1 cellular context compared by ENCODE assay signal in genomic region chr18:57982372-57983021, GRCh38.
TF ChIP-seq lines count a peak whose summit lies in the region.

No MANE protein-coding gene starts in this region.

TF ChIP-seq in K562, 482 proteins besides CTCF, POLR2A, EP300 and RAD21 (continued from another document):
- TF ChIP-seq, protein P1, sequence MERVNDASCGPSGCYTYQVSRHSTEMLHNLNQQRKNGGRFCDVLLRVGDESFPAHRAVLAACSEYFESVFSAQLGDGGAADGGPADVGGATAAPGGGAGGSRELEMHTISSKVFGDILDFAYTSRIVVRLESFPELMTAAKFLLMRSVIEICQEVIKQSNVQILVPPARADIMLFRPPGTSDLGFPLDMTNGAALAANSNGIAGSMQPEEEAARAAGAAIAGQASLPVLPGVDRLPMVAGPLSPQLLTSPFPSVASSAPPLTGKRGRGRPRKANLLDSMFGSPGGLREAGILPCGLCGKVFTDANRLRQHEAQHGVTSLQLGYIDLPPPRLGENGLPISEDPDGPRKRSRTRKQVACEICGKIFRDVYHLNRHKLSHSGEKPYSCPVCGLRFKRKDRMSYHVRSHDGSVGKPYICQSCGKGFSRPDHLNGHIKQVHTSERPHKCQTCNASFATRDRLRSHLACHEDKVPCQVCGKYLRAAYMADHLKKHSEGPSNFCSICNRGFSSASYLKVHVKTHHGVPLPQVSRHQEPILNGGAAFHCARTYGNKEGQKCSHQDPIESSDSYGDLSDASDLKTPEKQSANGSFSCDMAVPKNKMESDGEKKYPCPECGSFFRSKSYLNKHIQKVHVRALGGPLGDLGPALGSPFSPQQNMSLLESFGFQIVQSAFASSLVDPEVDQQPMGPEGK (CRISPR knock-in tag; IDR thresholded peaks at IDR 0.05; ENCODE audit: borderline replicate concordance), result no peak
- TF ChIP-seq FOXK2 (conservative IDR thresholded peaks at IDR 0.05 in 1 of 2, IDR thresholded peaks at IDR 0.05 in 1 of 2; ENCODE audit: low read depth in 2 of 2) (peak in 1 of 2 experiments; percentile 50; a peak in 1 of 4 replicates), TCF7L2 (IDR thresholded peaks at IDR 0.05; ENCODE audit: low read depth, low read length) (no peak), SMARCA4 (IDR thresholded peaks at IDR 0.05) (0 out of 2 replicates have a peak, but pooled peaks have one; percentile 8), MEIS2 (IDR thresholded peaks at IDR 0.05; ENCODE audit: partially characterized antibody) (peak; percentile 37), ZNF224 (CRISPR knock-in tag; IDR thresholded peaks at IDR 0.05) (no peak), PHB (CRISPR knock-in tag; IDR thresholded peaks at IDR 0.05) (no peak)
- TF ChIP-seq, protein P2, sequence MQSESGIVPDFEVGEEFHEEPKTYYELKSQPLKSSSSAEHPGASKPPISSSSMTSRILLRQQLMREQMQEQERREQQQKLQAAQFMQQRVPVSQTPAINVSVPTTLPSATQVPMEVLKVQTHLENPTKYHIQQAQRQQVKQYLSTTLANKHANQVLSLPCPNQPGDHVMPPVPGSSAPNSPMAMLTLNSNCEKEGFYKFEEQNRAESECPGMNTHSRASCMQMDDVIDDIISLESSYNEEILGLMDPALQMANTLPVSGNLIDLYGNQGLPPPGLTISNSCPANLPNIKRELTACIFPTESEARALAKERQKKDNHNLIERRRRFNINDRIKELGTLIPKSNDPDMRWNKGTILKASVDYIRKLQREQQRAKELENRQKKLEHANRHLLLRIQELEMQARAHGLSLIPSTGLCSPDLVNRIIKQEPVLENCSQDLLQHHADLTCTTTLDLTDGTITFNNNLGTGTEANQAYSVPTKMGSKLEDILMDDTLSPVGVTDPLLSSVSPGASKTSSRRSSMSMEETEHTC (IDR thresholded peaks at IDR 0.05), result no peak
